37 cellular contexts compared by ENCODE assay signal in the genomic region with DNA sequence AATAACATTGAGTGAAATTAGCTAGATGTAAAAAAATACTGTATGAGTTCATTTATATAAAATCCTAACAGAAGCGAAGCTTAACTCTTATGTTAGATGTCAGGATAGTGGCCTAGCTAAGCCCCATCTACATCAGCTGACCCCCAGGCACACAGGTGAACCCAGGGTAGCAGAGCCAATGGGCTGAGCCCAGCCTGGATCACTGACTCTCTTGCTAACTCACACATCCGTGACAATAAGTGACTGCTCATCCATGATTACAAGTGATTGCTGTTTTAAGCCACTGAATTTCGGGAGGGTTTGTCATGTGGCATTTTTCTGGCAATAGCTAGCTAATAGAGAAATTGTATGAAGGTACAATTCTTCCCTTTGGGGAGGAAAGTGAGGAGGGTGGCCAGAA.
"Had no signal": no experiment of that assay in that cellular context is flagged by ENCODE, and none has a peak within 500 bp of the region (broad histone marks: within the 10 kb centered on the region; RNA-seq: fewer than 3 reads in every experiment).

No MANE protein-coding gene starts in this region.

- H3K27ac ChIP-seq: ascending aorta, cardiac muscle cell, VCaP had no signal

- H3K27me3 ChIP-seq: ascending aorta, cardiac muscle cell had no signal

- DNase-seq: activated CD4-positive, alpha-beta memory T cell treated with anti-CD3 and anti-CD28 coated beads for 36 hours; activated CD4-positive, alpha-beta T cell treated with anti-CD3 and anti-CD28 coated beads for 4 hours; activated CD4-positive, alpha-beta T cell treated with anti-CD3 and anti-CD28 coated beads, Interleukin-2, amount 10 ng/mL, durations not matched to agents 24 days and 14 days; activated CD4-positive, alpha-beta T cell treated with anti-CD3 and anti-CD28 coated beads, Interleukin-2, amount 50 U/mL, for 1 hour; activated CD4-positive, alpha-beta T cell treated with anti-CD3 and anti-CD28 coated beads, Interleukin-2, amount 50 U/mL, for 4 hours; activated CD4-positive, CD25-positive, alpha-beta regulatory T cell treated with anti-CD3 and anti-CD28 coated beads, Interleukin-2, amount 50 U/mL, for 72 hours; activated CD8-positive, alpha-beta memory T cell treated with anti-CD3 and anti-CD28 coated beads, Interleukin-2, amount 50 U/mL, for 4 hours; activated CD8-positive, alpha-beta T cell treated with anti-CD3 and anti-CD28 coated beads for 36 hours; activated effector memory CD4-positive, alpha-beta T cell treated with anti-CD3 and anti-CD28 coated beads, Interleukin-2, amount 50 U/mL, for 16 hours; activated gamma-delta T cell treated with Interleukin-2 at 50 U/mL for 16 hours; activated naive CD4-positive, alpha-beta T cell; activated naive CD4-positive, alpha-beta T cell treated with anti-CD3 and anti-CD28 coated beads, Interleukin-2, amount 10 ng/mL, durations not matched to agents 7 days and 5 days; activated naive CD8-positive, alpha-beta T cell treated with anti-CD3 and anti-CD28 coated beads, Interleukin-2, amount 10 ng/mL, durations not matched to agents 7 days and 5 days; activated naive CD8-positive, alpha-beta T cell treated with anti-CD3 and anti-CD28 coated beads, Interleukin-2, amount 50 U/mL, for 24 hours; activated T-cell treated with anti-CD3 and anti-CD28 coated beads for 4 hours; activated T-cell treated with anti-CD3 and anti-CD28 coated beads, Interleukin-2, amount 50 U/mL, for 1 hour; activated T-cell treated with anti-CD3 and anti-CD28 coated beads, Interleukin-2, amount 50 U/mL, for 4 hours; activated T-cell treated with anti-CD3 and anti-CD28 coated beads, Interleukin-2, amount 50 U/mL, for 72 hours; amygdala; anterior cingulate cortex; caudate nucleus; cerebellar nuclear complex; SW 1271; T-helper 1 cell; T-helper 2 cell; T-helper 9 cell had no signal

- H3K4me3 Mint-ChIP-seq: activated CD4-positive, alpha-beta memory T cell treated with anti-CD3 and anti-CD28 coated beads for 36 hours; activated CD4-positive, alpha-beta T cell treated with anti-CD3 and anti-CD28 coated beads, Interleukin-2, amount 10 ng/mL, durations not matched to agents 24 days and 14 days; activated CD8-positive, alpha-beta T cell treated with anti-CD3 and anti-CD28 coated beads for 36 hours; activated naive CD4-positive, alpha-beta T cell treated with anti-CD3 and anti-CD28 coated beads, Interleukin-2, amount 10 ng/mL, durations not matched to agents 7 days and 5 days; activated naive CD4-positive, alpha-beta T cell treated with anti-CD3 and anti-CD28 coated beads, Interleukin-2, amount 50 U/mL, for 24 hours; activated naive CD8-positive, alpha-beta T cell; activated naive CD8-positive, alpha-beta T cell treated with anti-CD3 and anti-CD28 coated beads, Interleukin-2, amount 10 ng/mL, durations not matched to agents 7 days and 5 days; activated naive CD8-positive, alpha-beta T cell treated with anti-CD3 and anti-CD28 coated beads, Interleukin-2, amount 50 U/mL, for 24 hours; activated T-cell treated with anti-CD3 and anti-CD28 coated beads, Interleukin-2, amount 50 U/mL, for 4 hours; activated T-cell treated with anti-CD3 and anti-CD28 coated beads, Interleukin-2, amount 50 U/mL, for 72 hours; activated T-helper 1 cell treated with anti-CD3 and anti-CD28 coated beads, Interleukin-12 subunit alpha, Interleukin-12 subunit beta, Interleukin-2, Interleukin-4 antibody, amounts not matched to agents 30 ng/mL and 10 ng/mL and 1 ng/mL, durations not matched to agents 14 hours and 24 hours and 36 hours; activated T-helper 17 cell treated with anti-CD3 and anti-CD28 coated beads, Interleukin-2, amount 50 U/mL, for 72 hours; brain; central memory CD8-positive, alpha-beta T cell; T-helper 1 cell treated with Interleukin-12 subunit alpha and Interleukin-12 subunit beta and Interleukin-4 antibody, amounts not matched to agents 30 μg/mL and 1 μg/mL, for 36 hours; T-helper 2 cell treated with Interferon-gamma antibody and Interleukin-4, amounts not matched to agents 5 μg/mL and 100 μg/mL, for 36 hours had no signal

- H3K27ac Mint-ChIP-seq: activated CD4-positive, alpha-beta memory T cell treated with anti-CD3 and anti-CD28 coated beads for 36 hours; activated CD4-positive, alpha-beta T cell treated with anti-CD3 and anti-CD28 coated beads, Interleukin-2, amount 10 ng/mL, durations not matched to agents 24 days and 14 days; activated CD8-positive, alpha-beta T cell treated with anti-CD3 and anti-CD28 coated beads for 36 hours; activated naive CD4-positive, alpha-beta T cell treated with anti-CD3 and anti-CD28 coated beads, Interleukin-2, amount 10 ng/mL, durations not matched to agents 7 days and 5 days; activated naive CD4-positive, alpha-beta T cell treated with anti-CD3 and anti-CD28 coated beads, Interleukin-2, amount 50 U/mL, for 24 hours; activated naive CD8-positive, alpha-beta T cell; activated naive CD8-positive, alpha-beta T cell treated with anti-CD3 and anti-CD28 coated beads, Interleukin-2, amount 10 ng/mL, durations not matched to agents 7 days and 5 days; activated naive CD8-positive, alpha-beta T cell treated with anti-CD3 and anti-CD28 coated beads, Interleukin-2, amount 50 U/mL, for 24 hours; activated T-cell treated with anti-CD3 and anti-CD28 coated beads, Interleukin-2, amount 50 U/mL, for 72 hours; activated T-helper 1 cell treated with anti-CD3 and anti-CD28 coated beads, Interleukin-12 subunit alpha, Interleukin-12 subunit beta, Interleukin-2, Interleukin-4 antibody, amounts not matched to agents 30 ng/mL and 10 ng/mL and 1 ng/mL, durations not matched to agents 14 hours and 24 hours and 36 hours; activated T-helper 17 cell treated with anti-CD3 and anti-CD28 coated beads, Interleukin-2, amount 50 U/mL, for 72 hours; brain; T-helper 1 cell treated with Interleukin-12 subunit alpha and Interleukin-12 subunit beta and Interleukin-4 antibody, amounts not matched to agents 30 μg/mL and 1 μg/mL, for 36 hours; T-helper 2 cell treated with Interferon-gamma antibody and Interleukin-4, amounts not matched to agents 5 μg/mL and 100 μg/mL, for 36 hours had no signal

- H3K36me3 ChIP-seq: ascending aorta, cardiac muscle cell had no signal

- H3K9me3 Mint-ChIP-seq: activated CD4-positive, alpha-beta memory T cell treated with anti-CD3 and anti-CD28 coated beads for 36 hours; activated CD8-positive, alpha-beta T cell treated with anti-CD3 and anti-CD28 coated beads for 36 hours; activated naive CD4-positive, alpha-beta T cell treated with anti-CD3 and anti-CD28 coated beads, Interleukin-2, amount 10 ng/mL, durations not matched to agents 7 days and 5 days; activated naive CD8-positive, alpha-beta T cell treated with anti-CD3 and anti-CD28 coated beads, Interleukin-2, amount 10 ng/mL, durations not matched to agents 7 days and 5 days; activated T-helper 1 cell treated with anti-CD3 and anti-CD28 coated beads, Interleukin-12 subunit alpha, Interleukin-12 subunit beta, Interleukin-2, Interleukin-4 antibody, amounts not matched to agents 30 ng/mL and 10 ng/mL and 1 ng/mL, durations not matched to agents 14 hours and 24 hours and 36 hours; activated T-helper 17 cell treated with anti-CD3 and anti-CD28 coated beads, Interleukin-2, amount 50 U/mL, for 72 hours; central memory CD8-positive, alpha-beta T cell; T-helper 1 cell treated with Interleukin-12 subunit alpha and Interleukin-12 subunit beta and Interleukin-4 antibody, amounts not matched to agents 30 μg/mL and 1 μg/mL, for 36 hours; T-helper 2 cell treated with Interferon-gamma antibody and Interleukin-4, amounts not matched to agents 5 μg/mL and 100 μg/mL, for 36 hours had no signal

- H3K9me3 ChIP-seq: ascending aorta had no signal

- H3K4me3 ChIP-seq: ascending aorta, cardiac muscle cell had no signal

- ATAC-seq: activated CD8-positive, alpha-beta T cell treated with anti-CD3 and anti-CD28 coated beads for 36 hours; activated naive CD8-positive, alpha-beta T cell treated with anti-CD3 and anti-CD28 coated beads, Interleukin-2, amount 50 U/mL, for 24 hours; activated T-cell treated with anti-CD3 and anti-CD28 coated beads, Interleukin-2, amount 50 U/mL, for 4 hours; activated T-cell treated with anti-CD3 and anti-CD28 coated beads, Interleukin-2, amount 50 U/mL, for 72 hours; activated T-helper 17 cell treated with anti-CD3 and anti-CD28 coated beads, Interleukin-2, amount 50 U/mL, for 72 hours had no signal

- H3K4me1 Mint-ChIP-seq: activated CD4-positive, alpha-beta T cell treated with anti-CD3 and anti-CD28 coated beads, Interleukin-2, amount 10 ng/mL, durations not matched to agents 24 days and 14 days; activated naive CD4-positive, alpha-beta T cell treated with anti-CD3 and anti-CD28 coated beads, Interleukin-2, amount 10 ng/mL, durations not matched to agents 7 days and 5 days; activated naive CD4-positive, alpha-beta T cell treated with anti-CD3 and anti-CD28 coated beads, Interleukin-2, amount 50 U/mL, for 24 hours; activated naive CD8-positive, alpha-beta T cell treated with anti-CD3 and anti-CD28 coated beads, Interleukin-2, amount 10 ng/mL, durations not matched to agents 7 days and 5 days; activated naive CD8-positive, alpha-beta T cell treated with anti-CD3 and anti-CD28 coated beads, Interleukin-2, amount 50 U/mL, for 24 hours; activated T-helper 17 cell treated with anti-CD3 and anti-CD28 coated beads, Interleukin-2, amount 50 U/mL, for 72 hours; central memory CD8-positive, alpha-beta T cell had no signal

- H3K36me3 Mint-ChIP-seq: activated CD4-positive, alpha-beta memory T cell treated with anti-CD3 and anti-CD28 coated beads for 36 hours; activated naive CD4-positive, alpha-beta T cell treated with anti-CD3 and anti-CD28 coated beads, Interleukin-2, amount 10 ng/mL, durations not matched to agents 7 days and 5 days; activated naive CD8-positive, alpha-beta T cell treated with anti-CD3 and anti-CD28 coated beads, Interleukin-2, amount 10 ng/mL, durations not matched to agents 7 days and 5 days; brain had no signal

- H3K4me1 ChIP-seq: ascending aorta had no signal
